In genomic region chr6:75444899-75445298, GRCh38 we compare ENCODE assay signal across 21 cellular contexts. TPM values are rescaled to one million over a fixed set of nuclear protein-coding genes. Genes with fewer than 3 reads are reported as not detected.
"Had no signal": no experiment of that assay in that cellular context is flagged by ENCODE, and none has a peak within 500 bp of the region (broad histone marks: within the 10 kb centered on the region; RNA-seq: fewer than 3 reads in every experiment).

No MANE protein-coding gene starts in this region.

- H3K27ac ChIP-seq: spleen, suprapubic skin, vagina had no signal

- DNase-seq: hypothalamus; islet precursor cell; mesendoderm; naive B cell; natural killer cell; nephron progenitor cell; ovary; right cardiac atrium; small intestine; spleen; stimulated activated CD4-positive, alpha-beta T cell treated with anti-CD3 and anti-CD28 coated beads, Interleukin-4, amount 100 ng/mL, for 24 hours; stimulated activated naive CD4-positive, alpha-beta T cell; tibial artery; trophoblast cell had no signal

- H3K9me3 ChIP-seq: ovary, spleen, suprapubic skin, thoracic aorta, tibial artery, vagina had no signal

- H3K36me3 ChIP-seq: ovary, spleen, suprapubic skin, thoracic aorta, tibial artery, vagina had no signal

- H3K4me3 ChIP-seq: lung, ovary, spleen, suprapubic skin, thoracic aorta, tibial artery, vagina had no signal

- ATAC-seq: left lobe of liver; natural killer cell; sciatic nerve; stimulated activated effector memory CD8-positive, alpha-beta T cell treated with anti-CD3 and anti-CD28 coated beads, Interleukin-12 subunit alpha, Interleukin-12 subunit beta, amount 100 ng/mL, for 72 hours had no signal

- H3K27me3 ChIP-seq: ovary, spleen, suprapubic skin, tibial artery, vagina had no signal

- H3K4me1 ChIP-seq: spleen, suprapubic skin, vagina had no signal

RNA-seq across cellular contexts. Expression of gene FILIP1, which starts 48.7 kb away (rescaled TPM):
- total RNA-seq: natural killer cell had no signal
